ENCODE assay signal across 28 cellular contexts in the genomic region with DNA sequence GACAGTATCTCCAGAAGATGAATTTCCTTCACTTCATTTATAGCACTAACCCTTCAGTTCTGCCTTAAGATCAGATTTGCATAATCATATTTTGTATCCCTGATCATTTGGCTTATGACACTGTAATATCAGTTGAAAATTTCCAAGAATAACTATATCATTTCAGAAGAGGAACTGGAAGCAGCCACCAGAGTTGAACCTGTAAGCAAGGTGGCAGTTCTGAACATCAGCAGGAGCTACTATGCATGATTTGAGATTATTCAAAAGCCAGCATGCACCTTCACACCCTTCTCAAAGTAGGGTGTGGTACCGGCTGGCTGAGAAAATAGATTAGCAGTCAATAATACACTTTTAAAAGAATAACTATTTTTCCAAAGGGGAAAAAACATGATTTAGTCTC.
"Had no signal": no experiment of that assay in that cellular context is flagged by ENCODE, and none has a peak within 500 bp of the region (broad histone marks: within the 10 kb centered on the region; RNA-seq: fewer than 3 reads in every experiment).

No MANE protein-coding gene starts in this region.

- H3K4me1 Mint-ChIP-seq: naive thymus-derived CD8-positive, alpha-beta T cell; stimulated activated effector memory CD8-positive, alpha-beta T cell treated with anti-CD3 and anti-CD28 coated beads, Interleukin-12 subunit alpha, Interleukin-12 subunit beta, amount 100 ng/mL, for 72 hours; stimulated activated naive CD8-positive, alpha-beta T cell treated with anti-CD3 and anti-CD28 coated beads, Interleukin-15, amount 100 ng/mL, for 72 hours had no signal

- H3K9me3 Mint-ChIP-seq: naive thymus-derived CD8-positive, alpha-beta T cell; nephron progenitor cell; neural crest cell; stimulated activated effector memory CD8-positive, alpha-beta T cell treated with anti-CD3 and anti-CD28 coated beads, Interleukin-12 subunit alpha, Interleukin-12 subunit beta, amount 100 ng/mL, for 72 hours; stimulated activated naive CD8-positive, alpha-beta T cell treated with anti-CD3 and anti-CD28 coated beads, Interleukin-15, amount 100 ng/mL, for 72 hours; type B pancreatic cell had no signal

- H3K27me3 Mint-ChIP-seq: natural killer cell treated with Interleukin-12 subunit alpha and Interleukin-12 subunit beta and Interleukin-15 and Interleukin-18, amount 100 ng/mL, for 72 hours; stimulated activated naive CD8-positive, alpha-beta T cell treated with anti-CD3 and anti-CD28 coated beads, Interleukin-15, amount 100 ng/mL, for 72 hours; type B pancreatic cell had no signal

- ATAC-seq: naive thymus-derived CD8-positive, alpha-beta T cell; natural killer cell treated with Interleukin-12 subunit alpha and Interleukin-12 subunit beta and Interleukin-15 and Interleukin-18, amount 100 ng/mL, for 72 hours; pancreas; right cardiac atrium; right lobe of liver; stimulated activated effector memory CD8-positive, alpha-beta T cell treated with anti-CD3 and anti-CD28 coated beads, Interleukin-12 subunit alpha, Interleukin-12 subunit beta, amount 100 ng/mL, for 72 hours; stimulated activated naive CD8-positive, alpha-beta T cell treated with anti-CD3 and anti-CD28 coated beads, Interleukin-15, amount 100 ng/mL, for 72 hours; stimulated activated naive CD8-positive, alpha-beta T cell treated with anti-CD3 and anti-CD28 coated beads, Interleukin-15, Interleukin-2, amounts not matched to agents 100 U/mL and 50 U/mL, for 24 hours; upper lobe of right lung had no signal

- DNase-seq: naive thymus-derived CD8-positive, alpha-beta T cell; nephron progenitor cell; nucleus accumbens; pancreas; right cardiac atrium; right lobe of liver; sigmoid colon; small intestine; stimulated activated CD4-positive, alpha-beta T cell treated with anti-CD3 and anti-CD28 coated beads, Interleukin-15, amount 100 ng/mL, for 24 hours; stimulated activated CD4-positive, alpha-beta T cell treated with anti-CD3 and anti-CD28 coated beads, Interleukin-2, amount 100 ng/mL, for 24 hours; stimulated activated CD4-positive, alpha-beta T cell treated with anti-CD3 and anti-CD28 coated beads, Interleukin-2, amount 100 ng/mL, for 48 hours; stimulated activated CD4-positive, alpha-beta T cell treated with anti-CD3 and anti-CD28 coated beads, Interleukin-4, amount 100 ng/mL, for 24 hours; stimulated activated naive CD4-positive, alpha-beta T cell; stimulated activated naive CD8-positive, alpha-beta T cell treated with anti-CD3 and anti-CD28 coated beads, Interleukin-15, amount 100 ng/mL, for 72 hours; stimulated activated naive CD8-positive, alpha-beta T cell treated with anti-CD3 and anti-CD28 coated beads, Interleukin-15, Interleukin-2, amounts not matched to agents 100 U/mL and 50 U/mL, for 24 hours; substantia nigra; testis; tibial artery; transverse colon; upper lobe of right lung; uterus had no signal

- H3K36me3 ChIP-seq: neutrophil, pancreas, prostate gland, right lobe of liver, sigmoid colon, suprapubic skin, tibial artery, transverse colon, upper lobe of right lung, uterus had no signal

- H3K36me3 Mint-ChIP-seq: naive thymus-derived CD8-positive, alpha-beta T cell; natural killer cell treated with Interleukin-12 subunit alpha and Interleukin-12 subunit beta and Interleukin-15 and Interleukin-18, amount 100 ng/mL, for 72 hours; stimulated activated effector memory CD8-positive, alpha-beta T cell treated with anti-CD3 and anti-CD28 coated beads, Interleukin-12 subunit alpha, Interleukin-12 subunit beta, amount 100 ng/mL, for 72 hours; type B pancreatic cell had no signal

- H3K27ac Mint-ChIP-seq: naive thymus-derived CD8-positive, alpha-beta T cell; natural killer cell treated with Interleukin-12 subunit alpha and Interleukin-12 subunit beta and Interleukin-15 and Interleukin-18, amount 100 ng/mL, for 72 hours; nephron progenitor cell; stimulated activated effector memory CD8-positive, alpha-beta T cell treated with anti-CD3 and anti-CD28 coated beads, Interleukin-12 subunit alpha, Interleukin-12 subunit beta, amount 100 ng/mL, for 72 hours; type B pancreatic cell had no signal

- H3K9me3 ChIP-seq: neutrophil, pancreas, prostate gland, right lobe of liver, sigmoid colon, suprapubic skin, testis, tibial artery, transverse colon, upper lobe of right lung, uterus had no signal

- H3K27ac ChIP-seq: neutrophil, pancreas, right lobe of liver, sigmoid colon, suprapubic skin, testis, tibial artery, transverse colon, upper lobe of right lung, uterus had no signal

- H3K4me1 ChIP-seq: pancreas, prostate gland, sigmoid colon, testis, transverse colon, upper lobe of right lung, uterus had no signal

- H3K27me3 ChIP-seq: neutrophil, pancreas, right lobe of liver, sigmoid colon, suprapubic skin, testis, tibial artery, transverse colon, upper lobe of right lung, uterus had no signal

- H3K4me3 ChIP-seq: pancreas, prostate gland, right lobe of liver, sigmoid colon, suprapubic skin, testis, tibial artery, transverse colon, upper lobe of right lung, uterus had no signal

- H3K4me3 Mint-ChIP-seq: naive thymus-derived CD8-positive, alpha-beta T cell; natural killer cell treated with Interleukin-12 subunit alpha and Interleukin-12 subunit beta and Interleukin-15 and Interleukin-18, amount 100 ng/mL, for 72 hours; nephron progenitor cell; neural crest cell; stimulated activated effector memory CD8-positive, alpha-beta T cell treated with anti-CD3 and anti-CD28 coated beads, Interleukin-12 subunit alpha, Interleukin-12 subunit beta, amount 100 ng/mL, for 72 hours; stimulated activated naive CD8-positive, alpha-beta T cell treated with anti-CD3 and anti-CD28 coated beads, Interleukin-15, amount 100 ng/mL, for 72 hours; type B pancreatic cell had no signal

- FAIRE-seq: pancreas, small intestine had no signal
